26 cellular contexts compared by ENCODE assay signal in the genomic region with DNA sequence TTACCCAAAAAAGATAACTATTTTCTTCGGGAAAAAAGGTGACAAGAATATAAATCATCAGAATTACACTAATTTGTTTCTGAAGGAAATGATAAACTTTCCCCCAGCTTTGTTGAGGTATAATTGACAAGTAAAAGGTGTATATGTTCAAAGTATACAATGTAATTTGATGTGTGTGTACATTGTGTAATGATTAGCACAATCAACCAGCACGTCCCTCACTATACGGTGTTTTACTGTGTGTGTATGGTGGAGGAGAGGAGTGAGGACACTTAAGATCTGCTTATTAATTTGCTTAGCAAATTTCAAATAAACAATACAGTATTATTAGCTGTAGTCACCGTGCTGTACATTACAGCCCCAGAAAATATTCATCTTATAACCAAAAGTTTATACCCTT.
DNase-seq lines count a peak whose midpoint lies in the region; ATAC-seq and TF ChIP-seq lines count a peak whose summit lies in the region.
"Had no signal": no experiment of that assay in that cellular context is flagged by ENCODE, and none has a peak within 500 bp of the region (broad histone marks: within the 10 kb centered on the region; RNA-seq: fewer than 3 reads in every experiment).

No MANE protein-coding gene starts in this region.

- H3K27me3 Mint-ChIP-seq in MCF 10A (ENCODE audit: insufficient read depth, unreplicated experiment), result no peaks in the 10 kb centered on the region
- H3K27me3 Mint-ChIP-seq: CD4-positive, alpha-beta memory T cell; CD4-positive, CD25-positive, alpha-beta regulatory T cell; CD8-positive, alpha-beta memory T cell had no signal

- no peaks in the 10 kb centered on the region for H4K20me1 ChIP-seq in mammary epithelial cell (ENCODE audit: insufficient read depth, low read length)

- no peaks in the 10 kb centered on the region for H3K9me3 ChIP-seq in mammary epithelial cell (replicated peaks; ENCODE audit: insufficient read depth, low read length)
- H3K9me3 ChIP-seq in mucosa of descending colon, result no peaks in the 10 kb centered on the region
- no peaks in the 10 kb centered on the region for H3K9me3 ChIP-seq in tibial artery
- H3K9me3 ChIP-seq: BE2C, BLaER1 had no signal

- H3K27ac ChIP-seq in mammary epithelial cell (ENCODE audit: insufficient read depth, low read depth, low read length) (no peak overlapping the region), tibial artery (peak overlapping the region; percentile 19 to 68)
- H3K27ac ChIP-seq: BLaER1 had no signal

- no peaks in the 10 kb centered on the region for H3K27me3 ChIP-seq in mammary epithelial cell (ENCODE audit: insufficient read depth, low read length)
- H3K27me3 ChIP-seq in tibial artery, result no peaks in the 10 kb centered on the region
- H3K27me3 ChIP-seq: BE2C, BLaER1 had no signal

- peaks cover 59% of the 10 kb centered on the region for H3K79me2 ChIP-seq in mammary epithelial cell (ENCODE audit: insufficient read depth, low read length)

- H3K4me3 Mint-ChIP-seq in MCF 10A (ENCODE audit: unreplicated experiment), result no peak overlapping the region
- H3K4me3 Mint-ChIP-seq: CD14-positive monocyte; CD4-positive, alpha-beta memory T cell; CD4-positive, CD25-positive, alpha-beta regulatory T cell; CD8-positive, alpha-beta memory T cell had no signal

- 75% methylated on average over 4 of the region's 4 CpGs for WGBS in mammary epithelial cell (ENCODE audit: low coverage, missing lambda C conversion rate)

- H3K4me1 ChIP-seq in mammary epithelial cell (ENCODE audit: insufficient read depth, low read length) (peaks cover 34% of the 10 kb centered on the region), mucosa of descending colon (ENCODE audit: low read depth) (no peaks in the 10 kb centered on the region), tibial artery (peaks cover 0 to 71% (median 28%) of the 10 kb centered on the region in 4 donors)
- H3K4me1 ChIP-seq: BE2C, BLaER1 had no signal

- CTCF ChIA-PET in MCF 10A (lab: Yijun Ruan, JAX), result interaction anchor here (0.6 to 1.2 kb wide), 4 partner anchors 26 to 156 kb away, joined by 3 read pairs; no protein-coding TSS in a partner anchor
- CTCF ChIA-PET in mammary epithelial cell (lab: Charles Lee; ENCODE audit: low non-redundant PET), result no interaction called here

- TF ChIP-seq CTCF in MCF 10A (IDR thresholded peaks at IDR 0.05; ENCODE audit: unreplicated experiment) (no peak), mammary epithelial cell (conservative IDR thresholded peaks at IDR 0.05 in 1 of 2, IDR thresholded peaks at IDR 0.05 in 1 of 2; ENCODE audit: extremely low read depth in 1 of 2, insufficient read depth in 1 of 2, low read depth in 1 of 2, low read length in 2 of 2) (no peak), mucosa of descending colon (IDR thresholded peaks at IDR 0.05) (no peak), tibial artery (IDR thresholded peaks at IDR 0.05) (no peak)

- H3K4me3 ChIP-seq in mammary epithelial cell (replicated peaks in 1 of 3; ENCODE audit: insufficient read depth in 1 of 3, low read depth in 2 of 3, low read length in 3 of 3) (no peak overlapping the region), mucosa of descending colon (no peak overlapping the region), tibial artery (no peak overlapping the region)
- H3K4me3 ChIP-seq: BLaER1, GM12878 had no signal

- no peak overlapping the region for H2AFZ ChIP-seq in mammary epithelial cell (ENCODE audit: low read depth, low read length)

- no peaks in the 10 kb centered on the region for H3K9me3 Mint-ChIP-seq in MCF 10A (ENCODE audit: unreplicated experiment)
- H3K9me3 Mint-ChIP-seq: CD14-positive monocyte; CD4-positive, alpha-beta memory T cell; CD4-positive, CD25-positive, alpha-beta regulatory T cell; CD8-positive, alpha-beta memory T cell had no signal

- intact Hi-C loops in MCF 10A (cut with micrococcal nuclease) (no loop called here), mammary epithelial cell (cut with micrococcal nuclease) (no loop called here), left colon (cut with DNase I, micrococcal nuclease) (no loop called here), mucosa of descending colon (cut with DNase I, micrococcal nuclease) (no loop called here), tibial artery (cut with DNase I; ENCODE audit: low total_unique reads) (no loop called here)

- H3K36me3 Mint-ChIP-seq in MCF 10A (ENCODE audit: insufficient read depth, unreplicated experiment), result peaks cover 10% of the 10 kb centered on the region

- BruUV-seq in MCF 10A (replicated peaks; lab: Mats Ljungman, UMichigan) (no TSS peak), mammary epithelial cell (replicated peaks; lab: Mats Ljungman, UMichigan) (no TSS peak)

- DNase-seq in MCF 10A (ENCODE audit: unreplicated experiment) (no peak), mammary epithelial cell (no peak), left colon (no peak), mucosa of descending colon (no peak), tibial artery (no peak), T-helper 9 cell (no peak), KG1 (lab: John Stamatoyannopoulos, UW) (no peak)
- DNase-seq: 8988T; ACHN; BE2C; C1 segment of cervical spinal cord; CD4-positive, alpha-beta memory T cell; CD4-positive, CD25-positive, alpha-beta regulatory T cell; CD8-positive, alpha-beta memory T cell; COR-L47; DMS 273 treated with DMSO at 0.1 percent for 48 hours; DMS153; DMS53; DMS79; DND-41; EL; GDM1 had no signal

- peak; percentile 80 for ATAC-seq in left colon
- ATAC-seq in mucosa of descending colon, result peak; percentile 51
- no peak for ATAC-seq in GM21737 (IDR thresholded peaks at IDR 0.05; ENCODE audit: unreplicated experiment)
- ATAC-seq: GM12878 had no signal

- H3K36me3 ChIP-seq in mammary epithelial cell (ENCODE audit: insufficient read depth, low read length) (no peaks in the 10 kb centered on the region), mucosa of descending colon (ENCODE audit: low read depth) (no peaks in the 10 kb centered on the region), tibial artery (no peaks in the 10 kb centered on the region)
- H3K36me3 ChIP-seq: BE2C had no signal

- POLR2A ChIA-PET in MCF 10A (lab: Yijun Ruan, JAX), result interaction anchor here (0.8 kb wide), 1 partner anchor 1552 kb away, joined by 3 read pairs; no protein-coding TSS in a partner anchor

- peaks cover 43% of the 10 kb centered on the region for H3K4me1 Mint-ChIP-seq in MCF 10A (ENCODE audit: insufficient read depth, unreplicated experiment)

- H3K9ac ChIP-seq in mammary epithelial cell (ENCODE audit: insufficient read depth, low read length), result no peak overlapping the region
- H3K9ac ChIP-seq: BLaER1 had no signal

- H3K27ac Mint-ChIP-seq in MCF 10A (ENCODE audit: low read depth, unreplicated experiment), result peak overlapping the region; percentile 98
- H3K27ac Mint-ChIP-seq: CD4-positive, alpha-beta memory T cell; CD8-positive, alpha-beta memory T cell had no signal

- dilution Hi-C loops in mammary epithelial cell (cut with HindIII; ENCODE audit: low sequenced_read_pairs), result no loop called here

- H3K4me2 ChIP-seq in mammary epithelial cell (ENCODE audit: insufficient read depth, low read depth, low read length), result no peak overlapping the region
- H3K4me2 ChIP-seq: BLaER1 had no signal

- in situ Hi-C loops in mammary epithelial cell (cut with MboI; ENCODE audit: low sequenced_read_pairs in 2 of 2), result no loop called here
